In the genomic region with DNA sequence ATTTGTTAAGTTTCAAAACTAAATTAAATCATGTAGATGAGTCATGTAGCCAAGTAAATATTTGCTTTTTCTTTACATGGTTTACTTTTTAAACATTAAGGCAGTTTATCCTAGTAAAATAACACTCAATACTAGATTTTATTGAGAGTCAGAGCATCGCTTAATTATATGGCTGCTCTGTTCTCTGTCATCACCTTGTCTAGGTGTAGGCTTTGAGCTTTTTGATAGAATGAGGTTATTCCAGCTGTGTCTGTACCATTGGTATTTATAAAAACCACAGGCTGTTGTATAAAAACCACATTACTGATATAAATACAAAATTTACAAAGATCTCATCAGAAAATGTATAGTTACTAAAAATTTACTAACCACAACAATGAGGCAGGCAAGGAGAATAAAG, we compare ENCODE assay signal across 19 cellular contexts. TPM values are rescaled to one million over a fixed set of nuclear protein-coding genes. Genes with fewer than 3 reads are reported as not detected.
DNase-seq lines count a peak whose midpoint lies in the region; ATAC-seq and TF ChIP-seq lines count a peak whose summit lies in the region.
"Had no signal": no experiment of that assay in that cellular context is flagged by ENCODE, and none has a peak within 500 bp of the region (broad histone marks: within the 10 kb centered on the region; RNA-seq: fewer than 3 reads in every experiment).

No MANE protein-coding gene starts in this region.

- in situ Hi-C loops in GM13976 (cut with MboI; ENCODE audit: low sequenced_read_pairs, unreplicated experiment) = no loop called here

- DNase-seq in DMS53 treated with DMSO at 0.1 percent for 48 hours (lab: John Stamatoyannopoulos, UW; ENCODE audit: unreplicated experiment) (peak; percentile 58), NCI-H2081 treated with DMSO at 0.1 percent for 48 hours (lab: John Stamatoyannopoulos, UW) (peak; percentile 38), T-helper 17 cell (no peak), memory B cell (ENCODE audit: low spot score in 2 of 2) (no peak), left ventricle myocardium inferior (no peak), GM13976 (ENCODE audit: low spot score) (no peak), uterus (no peak)
- DNase-seq: AML-193, GDM1, H9, Karpas-422, NCI-H1417 treated with DMSO at 0.1 percent for 48 hours, NCI-H187 treated with DMSO at 0.1 percent for 48 hours, NCI-H2171, NCI-H446 treated with DMSO at 0.1 percent for 48 hours, RPMI8226 had no signal

- no peaks in the 10 kb centered on the region for H3K36me3 Mint-ChIP-seq in T-helper 17 cell (ENCODE audit: low read depth)
- H3K36me3 Mint-ChIP-seq in memory B cell = peaks cover 24% of the 10 kb centered on the region

- H3K36me3 ChIP-seq in left ventricle myocardium inferior (no peaks in the 10 kb centered on the region), uterus (no peaks in the 10 kb centered on the region)
- H3K36me3 ChIP-seq: SJSA1 had no signal

- H3K4me1 Mint-ChIP-seq in T-helper 17 cell (peaks cover 6% of the 10 kb centered on the region), memory B cell (peaks cover 17% of the 10 kb centered on the region)
- H3K4me1 Mint-ChIP-seq: H9 had no signal

- H3K27me3 Mint-ChIP-seq in T-helper 17 cell (no peaks in the 10 kb centered on the region), memory B cell (no peaks in the 10 kb centered on the region)
- H3K27me3 Mint-ChIP-seq: IgD-negative memory B cell had no signal

- TF ChIP-seq POLR2A in uterus (IDR thresholded peaks at IDR 0.05) = no peak

- no peak overlapping the region for H3K4me3 ChIP-seq in left ventricle myocardium inferior
- H3K4me3 ChIP-seq in uterus = no peak overlapping the region
- H3K4me3 ChIP-seq: SJSA1 had no signal

- no peak overlapping the region for H3K4me3 Mint-ChIP-seq in T-helper 17 cell
- no peak overlapping the region for H3K4me3 Mint-ChIP-seq in memory B cell
- H3K4me3 Mint-ChIP-seq: H9, IgD-negative memory B cell had no signal

- H3K9me3 Mint-ChIP-seq in memory B cell = peaks cover 2% of the 10 kb centered on the region
- H3K9me3 Mint-ChIP-seq: H9, IgD-negative memory B cell had no signal

- ATAC-seq in T-helper 17 cell = no peak
- no peak for ATAC-seq in memory B cell (ENCODE audit: low read depth)

- intact Hi-C loops in left ventricle myocardium inferior (cut with micrococcal nuclease) (no loop called here), uterus (cut with DNase I; ENCODE audit: low total_unique reads) (no loop called here)

- H3K27ac Mint-ChIP-seq in T-helper 17 cell = peak overlapping the region; percentile 47
- H3K27ac Mint-ChIP-seq in memory B cell = peak overlapping the region; percentile 38
- H3K27ac Mint-ChIP-seq: H9, IgD-negative memory B cell had no signal

- no peak overlapping the region for H3K27ac ChIP-seq in left ventricle myocardium inferior (replicated peaks)
- H3K27ac ChIP-seq in uterus = no peak overlapping the region
- H3K27ac ChIP-seq: C4-2B, SJSA1 had no signal

- TF ChIP-seq CTCF in left ventricle myocardium inferior (IDR thresholded peaks at IDR 0.05; ENCODE audit: borderline replicate concordance) (no peak), GM13976 (IDR thresholded peaks at IDR 0.05; ENCODE audit: borderline replicate concordance, control extremely low read depth, extremely low read depth, insufficient read depth, missing control alignments) (no peak), uterus (IDR thresholded peaks at IDR 0.05) (no peak)

- H3K9me3 ChIP-seq in T-helper 17 cell (ENCODE audit: control insufficient read depth, low read length, poor library complexity, severe bottlenecking) (peaks cover 3% of the 10 kb centered on the region), left ventricle myocardium inferior (replicated peaks) (no peaks in the 10 kb centered on the region), uterus (no peaks in the 10 kb centered on the region)
- H3K9me3 ChIP-seq: SJSA1 had no signal

- peaks cover 11% of the 10 kb centered on the region for H3K4me1 ChIP-seq in left ventricle myocardium inferior
- no peaks in the 10 kb centered on the region for H3K4me1 ChIP-seq in uterus
- H3K4me1 ChIP-seq: SJSA1 had no signal

- no peaks in the 10 kb centered on the region for H3K27me3 ChIP-seq in left ventricle myocardium inferior (ENCODE audit: low read depth)
- H3K27me3 ChIP-seq in uterus = no peaks in the 10 kb centered on the region
- H3K27me3 ChIP-seq: SJSA1 had no signal

RNA-seq across cellular contexts. Expression of gene GPR52, which starts 42.5 kb away (rescaled TPM):
- total RNA-seq in T-helper 17 cell (1 to 10 TPM; 7.8 to 9.6 TPM), left ventricle myocardium inferior (0.91 TPM), uterus (1 to 10 TPM in 2 of 4 donors, not detected in 2; 4.1 to 4.4 TPM)

Comparison
In these comparisons a context has a peak if more than half of its experiments do, and no peak if none do; other contexts are left out.
1. DNase-seq: peak in DMS53 treated with DMSO at 0.1 percent for 48 hours (single experiment) and NCI-H2081 treated with DMSO at 0.1 percent for 48 hours (single experiment); none in T-helper 17 cell (0 of 3), memory B cell (0 of 2), left ventricle myocardium inferior (single experiment), GM13976 (single experiment) and uterus (0 of 2).